ENCODE assay signal across 27 cellular contexts in the genomic region with DNA sequence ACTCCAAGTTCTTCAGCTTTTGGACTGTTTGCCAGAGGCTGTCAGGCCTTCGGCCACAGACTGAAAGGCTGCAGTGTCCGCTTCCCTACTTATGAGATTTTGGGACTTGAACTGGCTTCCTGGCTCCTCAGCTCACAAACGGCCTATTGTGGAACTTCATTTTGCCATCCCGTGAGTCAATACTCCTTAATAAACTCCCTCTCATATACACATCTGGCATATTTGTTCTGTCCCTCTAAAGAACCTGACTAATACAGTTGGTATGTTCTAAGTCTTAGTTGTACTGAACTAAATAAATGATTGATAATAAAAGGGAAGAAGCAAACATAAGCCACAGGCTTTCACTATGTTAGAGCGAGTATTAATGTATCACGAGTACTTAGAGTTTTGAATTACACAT.
"Had no signal": no experiment of that assay in that cellular context is flagged by ENCODE, and none has a peak within 500 bp of the region (broad histone marks: within the 10 kb centered on the region; RNA-seq: fewer than 3 reads in every experiment).

No MANE protein-coding gene starts in this region.

- H3K4me3 ChIP-seq: adrenal gland, left ventricle myocardium inferior, mucosa of descending colon, right lobe of liver, testis, transverse colon had no signal

- H3K9me3 Mint-ChIP-seq: dendritic cell treated with granulocyte-macrophage colony-stimulating factor and Interleukin-4, amounts not matched to agents 40 ng/mL and 50 ng/mL, for 4 days; endodermal cell had no signal

- H3K36me3 ChIP-seq: adrenal gland, brain microvascular endothelial cell, left ventricle myocardium inferior, right lobe of liver, transverse colon had no signal

- H3K36me3 Mint-ChIP-seq: activated naive CD8-positive, alpha-beta T cell treated with anti-CD3 and anti-CD28 coated beads for 36 hours; natural killer cell treated with Interleukin-12 subunit alpha and Interleukin-12 subunit beta and Interleukin-15 and Interleukin-18, amount 100 ng/mL, for 72 hours had no signal

- ATAC-seq: activated T-cell treated with anti-CD3 and anti-CD28 coated beads, Interleukin-2, amount 50 U/mL, for 72 hours; esophagus mucosa; mucosa of descending colon; natural killer cell treated with Interleukin-12 subunit alpha and Interleukin-12 subunit beta and Interleukin-15 and Interleukin-18, amount 100 ng/mL, for 72 hours; right lobe of liver; stimulated activated naive CD8-positive, alpha-beta T cell treated with anti-CD3 and anti-CD28 coated beads, Interleukin-15, Interleukin-2, amounts not matched to agents 100 U/mL and 50 U/mL, for 24 hours had no signal

- DNase-seq: activated CD4-positive, alpha-beta T cell treated with anti-CD3 and anti-CD28 coated beads for 4 hours; activated CD4-positive, alpha-beta T cell treated with anti-CD3 and anti-CD28 coated beads, Interleukin-2, amount 50 U/mL, for 4 hours; activated CD4-positive, CD25-positive, alpha-beta regulatory T cell; activated effector memory CD4-positive, alpha-beta T cell treated with Interleukin-2 at 50 U/mL for 16 hours; activated naive CD4-positive, alpha-beta T cell treated with anti-CD3 and anti-CD28 coated beads for 36 hours; activated naive CD8-positive, alpha-beta T cell treated with anti-CD3 and anti-CD28 coated beads for 36 hours; activated T-cell treated with anti-CD3 and anti-CD28 coated beads for 4 hours; activated T-cell treated with anti-CD3 and anti-CD28 coated beads, Interleukin-2, amount 50 U/mL, for 72 hours; adrenal gland; aorta; brain microvascular endothelial cell; central memory CD4-positive, alpha-beta T cell; endodermal cell; left ventricle myocardium inferior; mucosa of descending colon; right lobe of liver; stimulated activated CD4-positive, alpha-beta T cell treated with anti-CD3 and anti-CD28 coated beads, Interleukin-12 subunit alpha, Interleukin-12 subunit beta, amount 100 ng/mL, for 4 hours; stimulated activated CD4-positive, alpha-beta T cell treated with anti-CD3 and anti-CD28 coated beads, Interleukin-4, amount 100 ng/mL, for 1 hour; stimulated activated naive CD8-positive, alpha-beta T cell treated with anti-CD3 and anti-CD28 coated beads, Interleukin-15, Interleukin-2, amounts not matched to agents 100 U/mL and 50 U/mL, for 24 hours; T-helper 1 cell; testis; transverse colon had no signal

- H3K9me3 ChIP-seq: left ventricle myocardium inferior, mucosa of descending colon, right lobe of liver, testis, transverse colon had no signal

- H3K27me3 Mint-ChIP-seq: activated naive CD8-positive, alpha-beta T cell treated with anti-CD3 and anti-CD28 coated beads for 36 hours; dendritic cell treated with granulocyte-macrophage colony-stimulating factor and Interleukin-4, amounts not matched to agents 40 ng/mL and 50 ng/mL, for 4 days; natural killer cell treated with Interleukin-12 subunit alpha and Interleukin-12 subunit beta and Interleukin-15 and Interleukin-18, amount 100 ng/mL, for 72 hours had no signal

- H3K4me1 Mint-ChIP-seq: activated naive CD8-positive, alpha-beta T cell treated with anti-CD3 and anti-CD28 coated beads for 36 hours had no signal

- FAIRE-seq: frontal cortex had no signal

- H3K27ac Mint-ChIP-seq: activated naive CD4-positive, alpha-beta T cell treated with anti-CD3 and anti-CD28 coated beads for 36 hours; activated naive CD8-positive, alpha-beta T cell treated with anti-CD3 and anti-CD28 coated beads for 36 hours; activated T-cell treated with anti-CD3 and anti-CD28 coated beads, Interleukin-2, amount 50 U/mL, for 72 hours; dendritic cell treated with granulocyte-macrophage colony-stimulating factor and Interleukin-4, amounts not matched to agents 40 ng/mL and 50 ng/mL, for 4 days; endodermal cell; natural killer cell treated with Interleukin-12 subunit alpha and Interleukin-12 subunit beta and Interleukin-15 and Interleukin-18, amount 100 ng/mL, for 72 hours; T-helper 2 cell treated with Interferon-gamma antibody and Interleukin-4, amounts not matched to agents 5 μg/mL and 100 μg/mL, for 36 hours had no signal

- H3K27ac ChIP-seq: adrenal gland, brain microvascular endothelial cell, left ventricle myocardium inferior, right lobe of liver, testis, transverse colon had no signal

- H3K27me3 ChIP-seq: adrenal gland, brain microvascular endothelial cell, right lobe of liver, testis, transverse colon had no signal

- H3K4me1 ChIP-seq: adrenal gland, left ventricle myocardium inferior, right lobe of liver, testis, transverse colon had no signal

- H3K4me3 Mint-ChIP-seq: activated naive CD4-positive, alpha-beta T cell treated with anti-CD3 and anti-CD28 coated beads for 36 hours; activated naive CD8-positive, alpha-beta T cell treated with anti-CD3 and anti-CD28 coated beads for 36 hours; activated T-cell treated with anti-CD3 and anti-CD28 coated beads, Interleukin-2, amount 50 U/mL, for 72 hours; dendritic cell treated with granulocyte-macrophage colony-stimulating factor and Interleukin-4, amounts not matched to agents 40 ng/mL and 50 ng/mL, for 4 days; endodermal cell; natural killer cell treated with Interleukin-12 subunit alpha and Interleukin-12 subunit beta and Interleukin-15 and Interleukin-18, amount 100 ng/mL, for 72 hours; T-helper 2 cell treated with Interferon-gamma antibody and Interleukin-4, amounts not matched to agents 5 μg/mL and 100 μg/mL, for 36 hours had no signal
